ENCODE assay signal across 5 cellular contexts in genomic region chr4:25661441-25661840, GRCh38. TPM values are rescaled to one million over a fixed set of nuclear protein-coding genes. Genes with fewer than 3 reads are reported as not detected.
"Had no signal": no experiment of that assay in that cellular context is flagged by ENCODE, and none has a peak within 500 bp of the region (broad histone marks: within the 10 kb centered on the region; RNA-seq: fewer than 3 reads in every experiment).

No MANE protein-coding gene starts in this region.

RNA-seq across cellular contexts. Expression of gene SLC34A2, which starts 5.8 kb away (rescaled TPM):
- total RNA-seq: subcutaneous adipose tissue, thoracic aorta, tibial nerve, transverse colon, vagina had no signal
